30 cellular contexts compared by ENCODE assay signal in genomic region chr2:157164891-157165290, GRCh38.
"Had no signal": no experiment of that assay in that cellular context is flagged by ENCODE, and none has a peak within 500 bp of the region (broad histone marks: within the 10 kb centered on the region; RNA-seq: fewer than 3 reads in every experiment).

No MANE protein-coding gene starts in this region.

- H3K9me3 ChIP-seq: MG63 had no signal

- DNase-seq: Karpas-422, Kasumi-1, MG63, MM.1S, MV-4-11, NCI-H1048, NCI-H1092, NCI-H1092 treated with DMSO at 0.1 percent for 48 hours, NCI-H1105, NCI-H1417, NCI-H1417 treated with DMSO at 0.1 percent for 48 hours, NCI-H1436, NCI-H1436 treated with DMSO at 0.1 percent for 48 hours, NCI-H1694, NCI-H1694 treated with DMSO at 0.1 percent for 48 hours, NCI-H187, NCI-H187 treated with DMSO at 0.1 percent for 48 hours, NCI-H1930, NCI-H2029, NCI-H2029 treated with DMSO at 0.1 percent for 48 hours, NCI-H2081, NCI-H2081 treated with DMSO at 0.1 percent for 48 hours, NCI-H2107, NCI-H2227 treated with DMSO at 0.1 percent for 48 hours, NCI-H226, NCI-H345, NCI-H446, NCI-H446 treated with DMSO at 0.1 percent for 48 hours, NCI-H510A, NCI-H510A treated with DMSO at 0.1 percent for 48 hours had no signal

- H3K27me3 ChIP-seq: MG63 had no signal

- H3K36me3 ChIP-seq: MG63 had no signal

- H3K4me3 ChIP-seq: MG63 had no signal
